ENCODE assay signal across 9 cellular contexts in genomic region chr2:199977984-199978415, GRCh38. TPM values are rescaled to one million over a fixed set of nuclear protein-coding genes. Genes with fewer than 3 reads are reported as not detected.
DNase-seq lines count a peak whose midpoint lies in the region; ATAC-seq, FAIRE-seq and TF ChIP-seq lines count a peak whose summit lies in the region.
"Had no signal": no experiment of that assay in that cellular context is flagged by ENCODE, and none has a peak within 500 bp of the region (broad histone marks: within the 10 kb centered on the region; RNA-seq: fewer than 3 reads in every experiment).

No MANE protein-coding gene starts in this region.

- H4K20me1 ChIP-seq in neural progenitor cell (ENCODE audit: low read depth), result no peaks in the 10 kb centered on the region

- H3K9me3 Mint-ChIP-seq in neural progenitor cell, result no peaks in the 10 kb centered on the region

- TF ChIP-seq CTCF in coronary artery (IDR thresholded peaks at IDR 0.05), result no peak
- no peak for TF ChIP-seq CTCF in neural progenitor cell (IDR thresholded peaks at IDR 0.05)

- FAIRE-seq in RCC 7860 (lab: Jason Lieb, UNC), result peak; percentile 92

- H2AFZ ChIP-seq in neural progenitor cell (replicated peaks), result no peak overlapping the region

- ATAC-seq in GM18873 (IDR thresholded peaks at IDR 0.05; ENCODE audit: low FRiP score, unreplicated experiment) (peak; percentile 84), HG02623 (IDR thresholded peaks at IDR 0.05; ENCODE audit: unreplicated experiment) (peak; percentile 66)

- H3K27me3 Mint-ChIP-seq in neural progenitor cell (ENCODE audit: insufficient read depth, low read depth), result no peaks in the 10 kb centered on the region

- H3K4me3 Mint-ChIP-seq in neural progenitor cell, result no peak overlapping the region

- no peaks in the 10 kb centered on the region for H3K79me2 ChIP-seq in neural progenitor cell (ENCODE audit: low read depth)

- peaks cover 27% of the 10 kb centered on the region for H3K4me1 Mint-ChIP-seq in neural progenitor cell

- H3K9ac ChIP-seq in neural progenitor cell, result no peak overlapping the region

- DNase-seq in RCC 7860 (ENCODE audit: low spot score) (peak; percentile 75), islet precursor cell (peak; percentile 60), caudate nucleus (lab: John Stamatoyannopoulos, UW) (no peak), coronary artery (ENCODE audit: low spot score) (no peak), neural progenitor cell (ENCODE audit: low spot score) (no peak), HuH-7 (ENCODE audit: low spot score) (no peak)

- no peak overlapping the region for H3K4me2 ChIP-seq in neural progenitor cell

- H3K36me3 ChIP-seq in neural progenitor cell, result no peaks in the 10 kb centered on the region
- H3K36me3 ChIP-seq: SJCRH30 had no signal

- no peak overlapping the region for H3K27ac Mint-ChIP-seq in neural progenitor cell

- no peaks in the 10 kb centered on the region for H3F3A ChIP-seq in neural progenitor cell (ENCODE audit: low read depth)

- no peaks in the 10 kb centered on the region for H3K27me3 ChIP-seq in neural progenitor cell
- H3K27me3 ChIP-seq: SJCRH30 had no signal

- H3K27ac ChIP-seq in caudate nucleus (ENCODE audit: low read depth, low read length) (no peak overlapping the region), coronary artery (no peak overlapping the region), neural progenitor cell (no peak overlapping the region)
- H3K27ac ChIP-seq: SJCRH30 had no signal

- no peak overlapping the region for H3K4me3 ChIP-seq in coronary artery
- no peak overlapping the region for H3K4me3 ChIP-seq in neural progenitor cell
- H3K4me3 ChIP-seq: SJCRH30 had no signal

- H3K36me3 Mint-ChIP-seq in neural progenitor cell, result no peaks in the 10 kb centered on the region

- H3K4me1 ChIP-seq in neural progenitor cell, result no peaks in the 10 kb centered on the region

- no peaks in the 10 kb centered on the region for H3K9me3 ChIP-seq in neural progenitor cell (ENCODE audit: low read depth)
- H3K9me3 ChIP-seq: SJCRH30 had no signal

RNA-seq across cellular contexts. Expression of gene MAIP1, which starts 22.6 kb away (rescaled TPM):
- total RNA-seq in neural progenitor cell (ENCODE audit: low replicate concordance), result 14.0 and 27.9 TPM in 2 replicates

RNA-seq across cellular contexts. Expression of gene TYW5, which starts 22.7 kb away (rescaled TPM):
- total RNA-seq in neural progenitor cell (ENCODE audit: low replicate concordance), result 17.1 and 25.0 TPM in 2 replicates

Comparison
In these comparisons a context has a peak if more than half of its experiments do, and no peak if none do; other contexts are left out.
1. DNase-seq: peak in RCC 7860 (single experiment) and islet precursor cell (single experiment); none in caudate nucleus (0 of 61), coronary artery (single experiment), neural progenitor cell (single experiment) and HuH-7 (single experiment).